Comparison of ENCODE assay signal across 8 cellular contexts in the genomic region with DNA sequence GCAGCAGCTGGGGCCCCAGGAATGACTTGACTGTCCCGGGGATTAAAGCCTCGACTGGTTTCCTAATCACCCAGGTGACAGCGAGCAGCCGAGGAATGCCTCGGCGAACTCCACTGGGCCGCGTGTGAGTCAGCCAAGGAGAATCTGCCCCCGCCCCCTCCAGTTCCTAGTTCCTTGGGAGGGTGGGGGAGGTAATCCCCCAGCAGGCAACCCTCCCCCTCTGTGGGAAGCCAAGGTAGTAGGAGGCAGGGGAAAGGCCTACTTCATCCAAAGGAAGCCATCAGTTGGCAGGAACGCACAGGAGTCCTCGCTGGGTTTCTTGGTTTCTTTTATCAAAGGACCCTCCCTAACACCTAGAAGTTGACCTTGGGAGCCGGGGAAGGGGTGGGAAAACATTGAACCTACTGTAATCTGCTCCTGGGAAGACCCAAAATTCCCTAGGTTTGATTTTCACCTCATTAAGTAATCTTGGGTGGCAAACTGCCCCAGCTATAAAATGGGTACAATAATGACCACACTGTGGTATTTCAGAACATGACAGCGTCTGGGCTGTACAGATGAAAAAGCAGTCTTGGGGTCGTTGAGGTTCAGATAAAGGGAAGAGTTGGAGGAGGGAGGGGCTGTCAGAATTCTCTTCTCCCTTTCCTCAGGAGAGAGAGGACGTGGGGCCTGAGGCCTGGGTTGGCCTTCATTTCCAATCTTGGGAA. TPM values are rescaled to one million over a fixed set of nuclear protein-coding genes. Genes with fewer than 3 reads are reported as not detected.
A peak's percentile ranks its signal among the peaks of the same experiment; 100 is the strongest.
DNase-seq lines count a peak whose midpoint lies in the region; ATAC-seq and TF ChIP-seq lines count a peak whose summit lies in the region.

No MANE protein-coding gene starts in this region.

- no TSS peak for BruUV-seq in Calu3 (replicated peaks; lab: Mats Ljungman, UMichigan)

- peak overlapping the region; percentile 82 for H3K4me2 ChIP-seq in osteoblast (ENCODE audit: insufficient read depth, low read length)

- peak overlapping the region; percentile 58 for H3K27ac Mint-ChIP-seq in Calu3 (ENCODE audit: unreplicated experiment)

- H3K9me3 ChIP-seq in esophagus muscularis mucosa (no peaks in the 10 kb centered on the region), osteoblast (ENCODE audit: low read depth, low read length) (no peaks in the 10 kb centered on the region)

- H3K27ac ChIP-seq in esophagus muscularis mucosa (replicated peaks in 1 of 4) (peak overlapping the region; percentile 93 to 97 (median 95)), osteoblast (ENCODE audit: low read depth, low read length) (no peak overlapping the region)

- H3K36me3 ChIP-seq in esophagus muscularis mucosa (peaks cover 2 to 5% (median 4%) of the 10 kb centered on the region in 4 donors), osteoblast (ENCODE audit: insufficient read depth, low read length) (no peaks in the 10 kb centered on the region)

- no peak for TF ChIP-seq POLR2A in esophagus muscularis mucosa (IDR thresholded peaks at IDR 0.05; ENCODE audit: low read depth)

- no peak overlapping the region for H3K4me3 Mint-ChIP-seq in Calu3 (ENCODE audit: low read depth, unreplicated experiment)

- CTCF ChIA-PET in Calu3 (lab: Charles Lee) = no interaction called here

- no peak for TF ChIP-seq CTCF in Calu3 (IDR thresholded peaks at IDR 0.05; ENCODE audit: unreplicated experiment)
- no peak for TF ChIP-seq CTCF in esophagus muscularis mucosa (IDR thresholded peaks at IDR 0.05)
- no peak for TF ChIP-seq CTCF in osteoblast (IDR thresholded peaks at IDR 0.05; ENCODE audit: extremely low read depth, low read depth, low read length)

- no peaks in the 10 kb centered on the region for H3K27me3 ChIP-seq in esophagus muscularis mucosa
- H3K27me3 ChIP-seq in osteoblast (ENCODE audit: insufficient read depth, low read length) = no peaks in the 10 kb centered on the region

- no peaks in the 10 kb centered on the region for H3K9me3 Mint-ChIP-seq in Calu3 (ENCODE audit: low read depth, unreplicated experiment)

- ATAC-seq in GM19351 (IDR thresholded peaks at IDR 0.05; ENCODE audit: unreplicated experiment) = no peak

- WGBS in esophagus muscularis mucosa = 47% methylated on average over 7 of the region's 15 CpGs

- intact Hi-C loops in Calu3 (cut with micrococcal nuclease; ENCODE audit: unreplicated experiment) (no loop called here), esophagus muscularis mucosa (cut with DNase I) (no loop called here)

- peaks cover 48% of the 10 kb centered on the region for H3K36me3 Mint-ChIP-seq in Calu3 (ENCODE audit: insufficient read depth, unreplicated experiment)

- H4K20me1 ChIP-seq in osteoblast (ENCODE audit: insufficient read depth, low read length) = no peaks in the 10 kb centered on the region

- no peaks in the 10 kb centered on the region for H3K79me2 ChIP-seq in osteoblast (ENCODE audit: insufficient read depth, low read length)

- no peaks in the 10 kb centered on the region for H3K27me3 Mint-ChIP-seq in Calu3 (ENCODE audit: unreplicated experiment)

- H3K4me3 ChIP-seq in esophagus muscularis mucosa (peak overlapping the region; percentile 72 to 88 (median 76)), osteoblast (ENCODE audit: insufficient read depth, low read length) (peak overlapping the region; percentile 39)

- H3K4me1 Mint-ChIP-seq in Calu3 (ENCODE audit: low read depth, unreplicated experiment) = peaks cover 44% of the 10 kb centered on the region

- no peak overlapping the region for H2AFZ ChIP-seq in osteoblast (ENCODE audit: low read length)

- DNase-seq in Calu3 (peak; percentile 84), RKO (ENCODE audit: low spot score) (peak; percentile 40), esophagus muscularis mucosa (ENCODE audit: extremely low spot score) (no peak), osteoblast (ENCODE audit: insufficient read length, low spot score, missing footprints) (peak; percentile 96), NCI-H1092 (lab: John Stamatoyannopoulos, UW) (no peak), NCI-H2227 treated with DMSO at 0.1 percent for 48 hours (lab: John Stamatoyannopoulos, UW) (no peak)
- no peak for DNase-seq in activated CD8-positive, alpha-beta memory T cell treated with anti-CD3 and anti-CD28 coated beads, Interleukin-2, amount 50 U/mL, for 48 hours

- TF ChIP-seq EP300 in esophagus muscularis mucosa (IDR thresholded peaks at IDR 0.05) = no peak

- H3K4me1 ChIP-seq in esophagus muscularis mucosa (peaks cover 38 to 58% (median 57%) of the 10 kb centered on the region in 4 donors), osteoblast (ENCODE audit: insufficient read depth, low read length) (peaks cover 37% of the 10 kb centered on the region)

RNA-seq across cellular contexts. Expression of gene TENT5B, which starts 1.4 kb away (rescaled TPM):
- total RNA-seq in Calu3 (2022) (0.59 and 1.0 TPM in 2 replicates), esophagus muscularis mucosa (100 to 1,000 TPM; 168 to 299 (median 239) TPM), osteoblast (10.0 and 11.2 TPM in 2 replicates)

RNA-seq across cellular contexts. Expression of gene TRNP1, which starts 17.7 kb away (rescaled TPM):
- total RNA-seq in Calu3 (2022) = 195 and 277 TPM in 2 replicates
- total RNA-seq in esophagus muscularis mucosa = 10 to 100 TPM; 33.6 to 50.3 (median 41.5) TPM
- total RNA-seq in osteoblast = 6.5 TPM in 2 replicates

RNA-seq across cellular contexts. Expression of gene KDF1, which starts 50.9 kb away (rescaled TPM):
- total RNA-seq in Calu3 (2022) (18.9 and 19.4 TPM in 2 replicates), esophagus muscularis mucosa (under 1 TPM in 2 of 4 donors, not detected in 2; 0.33 to 0.42 TPM), osteoblast (not detected in 2 replicates)

Comparison
In these comparisons a context has a peak if more than half of its experiments do, and no peak if none do; other contexts are left out.
1. DNase-seq: peak in Calu3 (single experiment), RKO (single experiment) and osteoblast (single experiment); none in esophagus muscularis mucosa (single experiment), NCI-H1092 (single experiment), NCI-H2227 treated with DMSO at 0.1 percent for 48 hours (single experiment) and activated CD8-positive, alpha-beta memory T cell treated with anti-CD3 and anti-CD28 coated beads, Interleukin-2, amount 50 U/mL, for 48 hours (single experiment).
2. RNA of gene TENT5B, which starts 1.4 kb away (total RNA-seq): 168 to 299 TPM in esophagus muscularis mucosa; 10.0 to 11.2 TPM in osteoblast and 0.59 to 1.0 TPM in Calu3; every median in the first group is over 10 times any median in the second.
3. RNA of gene KDF1, which starts 50.9 kb away (total RNA-seq): 18.9 to 19.4 TPM in Calu3; 0.33 to 0.42 TPM in esophagus muscularis mucosa and not detected in osteoblast; every median in the first group is over 10 times any median in the second.